In genomic region chr11:28529540-28530410, GRCh38 we compare ENCODE assay signal across 9 cellular contexts.
DNase-seq lines count a peak whose midpoint lies in the region; ATAC-seq, FAIRE-seq and TF ChIP-seq lines count a peak whose summit lies in the region.
"Had no signal": no experiment of that assay in that cellular context is flagged by ENCODE, and none has a peak within 500 bp of the region (broad histone marks: within the 10 kb centered on the region; RNA-seq: fewer than 3 reads in every experiment).

No MANE protein-coding gene starts in this region.

- no peak overlapping the region for H3K4me2 ChIP-seq in endothelial cell of umbilical vein (ENCODE audit: insufficient read depth, low read length)

- H3K9me1 ChIP-seq in endothelial cell of umbilical vein (replicated peaks; ENCODE audit: control insufficient read depth, extremely low read depth, insufficient read depth, low read length): no peaks in the 10 kb centered on the region

- H3K4me1 ChIP-seq in endothelial cell of umbilical vein (ENCODE audit: control insufficient read depth, extremely low read depth, insufficient read depth, low read length): no peaks in the 10 kb centered on the region
- no peaks in the 10 kb centered on the region for H3K4me1 ChIP-seq in prostate gland (replicated peaks)

- no peak for ATAC-seq in HG03039 (IDR thresholded peaks at IDR 0.05; ENCODE audit: unreplicated experiment)

- CTCF ChIA-PET in endothelial cell of umbilical vein (lab: Charles Lee): interaction anchor here (0.6 to 5.8 kb wide), 70 partner anchors 10 to 878 kb away, joined by 3 to 168 read pairs (median 4); partner anchors contain the start of genes BDNF, KIF18A and METTL15
- CTCF ChIA-PET in activated naive CD4-positive, alpha-beta T cell treated with anti-CD3 and anti-CD28 coated beads for 36 hours (lab: Charles Lee): interaction anchor here (0.5 to 1.6 kb wide), 7 partner anchors 10 to 883 kb away, joined by 3 to 10 read pairs (median 3); no protein-coding TSS in a partner anchor

- H3K36me3 Mint-ChIP-seq in activated naive CD4-positive, alpha-beta T cell treated with anti-CD3 and anti-CD28 coated beads for 36 hours (ENCODE audit: low read depth): peaks cover 4% of the 10 kb centered on the region

- H3K36me3 ChIP-seq in endothelial cell of umbilical vein (ENCODE audit: control insufficient read depth in 2 of 2, extremely low read depth in 1 of 2, insufficient read depth in 2 of 2, low read length in 2 of 2): no peaks in the 10 kb centered on the region
- H3K36me3 ChIP-seq in prostate gland: no peaks in the 10 kb centered on the region

- no peak overlapping the region for H3K27ac Mint-ChIP-seq in activated naive CD4-positive, alpha-beta T cell treated with anti-CD3 and anti-CD28 coated beads for 36 hours

- H3K27ac ChIP-seq in endothelial cell of umbilical vein (ENCODE audit: insufficient read depth, low read depth, low read length): no peak overlapping the region
- no peak overlapping the region for H3K27ac ChIP-seq in prostate gland

- no peak overlapping the region for H2AFZ ChIP-seq in endothelial cell of umbilical vein (ENCODE audit: low read depth, low read length)

- dilution Hi-C loops in endothelial cell of umbilical vein (cut with MboI; ENCODE audit: extremely low pct_ligation_motif_present, low sequenced_read_pairs): no loop called here

- no peak for FAIRE-seq in endothelial cell of umbilical vein (lab: Jason Lieb, UNC)
- FAIRE-seq: endometrium had no signal

- H3K9ac ChIP-seq in endothelial cell of umbilical vein (replicated peaks; ENCODE audit: extremely low read depth, insufficient read depth, low read length): no peak overlapping the region

- TF ChIP-seq POLR2A in endothelial cell of umbilical vein (IDR thresholded peaks at IDR 0.05; ENCODE audit: low read depth, low read length) (no peak), prostate gland (IDR thresholded peaks at IDR 0.05) (no peak)

- BruUV-seq in endothelial cell of umbilical vein (replicated peaks; lab: Mats Ljungman, UMichigan): no TSS peak

- 50% methylated on average over 3 of the region's 3 CpGs for WGBS in prostate gland

- H3K27me3 Mint-ChIP-seq in activated naive CD4-positive, alpha-beta T cell treated with anti-CD3 and anti-CD28 coated beads for 36 hours (ENCODE audit: low read depth): no peaks in the 10 kb centered on the region

- H3K4me3 ChIP-seq in endothelial cell of umbilical vein (replicated peaks in 1 of 3; ENCODE audit: insufficient read depth in 1 of 3, low read depth in 1 of 3, low read length in 3 of 3): no peak overlapping the region
- H3K4me3 ChIP-seq in prostate gland: no peak overlapping the region

- H3K9me3 Mint-ChIP-seq in activated naive CD4-positive, alpha-beta T cell treated with anti-CD3 and anti-CD28 coated beads for 36 hours: peaks cover 16% of the 10 kb centered on the region

- H4K20me1 ChIP-seq in endothelial cell of umbilical vein (replicated peaks; ENCODE audit: control insufficient read depth, extremely low read depth, insufficient read depth, low read length): no peaks in the 10 kb centered on the region

- H3K9me3 ChIP-seq in endothelial cell of umbilical vein (replicated peaks; ENCODE audit: control insufficient read depth, insufficient read depth, low read length) (peaks cover 2% of the 10 kb centered on the region), prostate gland (no peaks in the 10 kb centered on the region)

- H3K4me1 Mint-ChIP-seq in activated naive CD4-positive, alpha-beta T cell treated with anti-CD3 and anti-CD28 coated beads for 36 hours (ENCODE audit: low read depth): no peaks in the 10 kb centered on the region

- POLR2A ChIA-PET in endothelial cell of umbilical vein (lab: Charles Lee): interaction anchor here (0.9 kb wide), 1 partner anchor 830 kb away, joined by 3 read pairs; no protein-coding TSS in a partner anchor

- no peaks in the 10 kb centered on the region for H3K79me2 ChIP-seq in endothelial cell of umbilical vein (ENCODE audit: control insufficient read depth, insufficient read depth, low read length)

- no peaks in the 10 kb centered on the region for H3K27me3 ChIP-seq in endothelial cell of umbilical vein (ENCODE audit: control insufficient read depth in 2 of 2, insufficient read depth in 2 of 2, low read length in 2 of 2)
- H3K27me3 ChIP-seq in prostate gland (replicated peaks; ENCODE audit: insufficient read depth): no peaks in the 10 kb centered on the region

- intact Hi-C loops in endothelial cell of umbilical vein (cut with micrococcal nuclease): loop anchor here (1.0 to 5.0 kb wide), 5 partner anchors 422 to 830 kb away; partner anchors contain the start of genes KIF18A and METTL15
- intact Hi-C loops in prostate gland (cut with DNase I): no loop called here
- intact Hi-C loops in activated naive CD4-positive, alpha-beta T cell treated with anti-CD3 and anti-CD28 coated beads for 36 hours (cut with micrococcal nuclease): loop anchor here (1.0 kb wide), 1 partner anchor 830 kb away; no protein-coding TSS in a partner anchor

- H3K4me3 Mint-ChIP-seq in activated naive CD4-positive, alpha-beta T cell treated with anti-CD3 and anti-CD28 coated beads for 36 hours: no peak overlapping the region

- DNase-seq in AG20443 (ENCODE audit: low spot score) (peak; percentile 24), H4 (ENCODE audit: low spot score) (peak; percentile 62), NCI-H526 treated with DMSO at 0.1 percent for 48 hours (lab: John Stamatoyannopoulos, UW) (peak; percentile 45), endothelial cell of umbilical vein (ENCODE audit: low read depth, low spot score) (peak; percentile 65), prostate gland (ENCODE audit: low spot score) (peak; percentile 12)
- no peak for DNase-seq in stimulated activated CD4-positive, alpha-beta T cell treated with anti-CD3 and anti-CD28 coated beads, Interleukin-2, amount 100 ng/mL, for 48 hours
- no peak for DNase-seq in activated naive CD4-positive, alpha-beta T cell treated with anti-CD3 and anti-CD28 coated beads for 36 hours

- TF ChIP-seq CTCF in endothelial cell of umbilical vein (IDR thresholded peaks at IDR 0.05; ENCODE audit: extremely low read depth in 1 of 2, insufficient read depth in 1 of 2, low read depth in 1 of 2, low read length in 2 of 2) (peak; percentile 15 to 25), prostate gland (IDR thresholded peaks at IDR 0.05) (peak in 3 of 4 experiments; percentile 34 to 57 (median 50))

TF ChIP-seq in endothelial cell of umbilical vein, 7 proteins besides CTCF, POLR2A, EP300 and RAD21:
- TF ChIP-seq GATA2 (IDR thresholded peaks at IDR 0.05; ENCODE audit: insufficient read depth, insufficient read length, low read depth, low read length): no peak

Comparison
In these comparisons a context has a peak if more than half of its experiments do, and no peak if none do; other contexts are left out.
1. DNase-seq: peak in AG20443 (single experiment), H4 (single experiment), NCI-H526 treated with DMSO at 0.1 percent for 48 hours (single experiment), endothelial cell of umbilical vein (single experiment) and prostate gland (single experiment); none in stimulated activated CD4-positive, alpha-beta T cell treated with anti-CD3 and anti-CD28 coated beads, Interleukin-2, amount 100 ng/mL, for 48 hours (0 of 2) and activated naive CD4-positive, alpha-beta T cell treated with anti-CD3 and anti-CD28 coated beads for 36 hours (single experiment).